Comparison of ENCODE assay signal across 8 cellular contexts in genomic region chr5:73945505-73945904, GRCh38.
DNase-seq lines count a peak whose midpoint lies in the region; ATAC-seq and TF ChIP-seq lines count a peak whose summit lies in the region.

No MANE protein-coding gene starts in this region.

- POLR2A ChIA-PET in activated CD4-positive, alpha-beta T cell treated with anti-CD3 and anti-CD28 coated beads, Interleukin-2, amount 10 ng/mL, durations not matched to agents 7 days and 5 days (lab: Charles Lee), result no interaction called here
- POLR2A ChIA-PET in naive thymus-derived CD4-positive, alpha-beta T cell (lab: Charles Lee), result no interaction called here
- POLR2A ChIA-PET in GM10248 (lab: Yijun Ruan, JAX), result no interaction called here

- WGBS in adrenal gland, 4 donors, result 90 to 96% (median 92%) methylated on average over 7 of the region's 7 CpGs

- no peak overlapping the region for H3K4me3 Mint-ChIP-seq in activated CD4-positive, alpha-beta T cell treated with anti-CD3 and anti-CD28 coated beads, Interleukin-2, amount 10 ng/mL, durations not matched to agents 7 days and 5 days
- H3K4me3 Mint-ChIP-seq in naive thymus-derived CD4-positive, alpha-beta T cell, result no peak overlapping the region

- TF ChIP-seq POLR2A in adrenal gland (IDR thresholded peaks at IDR 0.05), result no peak

- CTCF ChIA-PET in activated CD4-positive, alpha-beta T cell treated with anti-CD3 and anti-CD28 coated beads, Interleukin-2, amount 10 ng/mL, durations not matched to agents 7 days and 5 days (lab: Charles Lee), result no interaction called here
- CTCF ChIA-PET in naive thymus-derived CD4-positive, alpha-beta T cell (lab: Charles Lee), result no interaction called here
- CTCF ChIA-PET in GM10248 (lab: Yijun Ruan, JAX), result no interaction called here

- H3K27ac Mint-ChIP-seq in activated CD4-positive, alpha-beta T cell treated with anti-CD3 and anti-CD28 coated beads, Interleukin-2, amount 10 ng/mL, durations not matched to agents 7 days and 5 days, result no peak overlapping the region
- H3K27ac Mint-ChIP-seq in naive thymus-derived CD4-positive, alpha-beta T cell, result no peak overlapping the region

- no peak overlapping the region for H3K27ac ChIP-seq in naive thymus-derived CD4-positive, alpha-beta T cell (ENCODE audit: low read depth, low read length)
- H3K27ac ChIP-seq in adrenal gland, result no peak overlapping the region

- no peak for DNase-seq in AG09319 (ENCODE audit: extremely low read depth, low read depth)
- DNase-seq in H7, result peak; percentile 55
- DNase-seq in activated CD4-positive, alpha-beta T cell treated with anti-CD3 and anti-CD28 coated beads, Interleukin-2, amount 10 ng/mL, durations not matched to agents 7 days and 5 days, result peak; percentile 22
- DNase-seq in iPS-NIHi7 (ENCODE audit: extremely low spot score), result peak; percentile 43
- DNase-seq in naive thymus-derived CD4-positive, alpha-beta T cell, result no peak
- DNase-seq in GM10248 (ENCODE audit: extremely low spot score), result no peak
- DNase-seq in adrenal gland, result no peak

- H3K4me1 ChIP-seq in naive thymus-derived CD4-positive, alpha-beta T cell (ENCODE audit: control insufficient read depth in 2 of 2, insufficient read depth in 2 of 2, low read length in 2 of 2), result no peaks in the 10 kb centered on the region
- H3K4me1 ChIP-seq in adrenal gland (replicated peaks in 1 of 2), result no peaks in the 10 kb centered on the region

- no peaks in the 10 kb centered on the region for H3K9me3 Mint-ChIP-seq in activated CD4-positive, alpha-beta T cell treated with anti-CD3 and anti-CD28 coated beads, Interleukin-2, amount 10 ng/mL, durations not matched to agents 7 days and 5 days
- H3K9me3 Mint-ChIP-seq in naive thymus-derived CD4-positive, alpha-beta T cell, result peaks cover 0 to 18% (median 5%) of the 10 kb centered on the region in 11 donors

- no peaks in the 10 kb centered on the region for H3K4me1 Mint-ChIP-seq in activated CD4-positive, alpha-beta T cell treated with anti-CD3 and anti-CD28 coated beads, Interleukin-2, amount 10 ng/mL, durations not matched to agents 7 days and 5 days
- no peaks in the 10 kb centered on the region for H3K4me1 Mint-ChIP-seq in naive thymus-derived CD4-positive, alpha-beta T cell

- TF ChIP-seq CTCF in AG09319 (IDR thresholded peaks at IDR 0.05; ENCODE audit: low read depth, low read length) (peak; percentile 20), GM10248 (IDR thresholded peaks at IDR 0.05; ENCODE audit: control extremely low read depth, extremely low read depth, low read depth, missing control alignments) (no peak), adrenal gland (IDR thresholded peaks at IDR 0.05) (peak in 1 of 6 experiments; percentile 9)

- ATAC-seq in naive thymus-derived CD4-positive, alpha-beta T cell, result no peak
- ATAC-seq in HG03342 (IDR thresholded peaks at IDR 0.05; ENCODE audit: unreplicated experiment), result no peak

- H3K36me3 ChIP-seq in H7 (replicated peaks; ENCODE audit: control insufficient read depth, insufficient read depth, low read length) (no peaks in the 10 kb centered on the region), adrenal gland (replicated peaks in 1 of 2) (no peaks in the 10 kb centered on the region)
- H3K36me3 ChIP-seq in naive thymus-derived CD4-positive, alpha-beta T cell (ENCODE audit: control insufficient read depth in 2 of 3, insufficient read depth in 3 of 3, low read length in 3 of 3), result no peaks in the 10 kb centered on the region

- H3K9me3 ChIP-seq in naive thymus-derived CD4-positive, alpha-beta T cell (ENCODE audit: control insufficient read depth in 2 of 3, low read length in 3 of 3), result peaks cover 0 to 3% (median 0%) of the 10 kb centered on the region in 3 experiments
- H3K9me3 ChIP-seq in adrenal gland (replicated peaks in 1 of 3), result no peaks in the 10 kb centered on the region

- no peak overlapping the region for H3K4me3 ChIP-seq in H7 (ENCODE audit: insufficient read depth, low read depth, low read length)
- no peak overlapping the region for H3K4me3 ChIP-seq in naive thymus-derived CD4-positive, alpha-beta T cell (ENCODE audit: low read length)
- no peak overlapping the region for H3K4me3 ChIP-seq in adrenal gland

- peaks cover 10% of the 10 kb centered on the region for H3K27me3 Mint-ChIP-seq in activated CD4-positive, alpha-beta T cell treated with anti-CD3 and anti-CD28 coated beads, Interleukin-2, amount 10 ng/mL, durations not matched to agents 7 days and 5 days
- H3K27me3 Mint-ChIP-seq in naive thymus-derived CD4-positive, alpha-beta T cell, result peaks cover 11 to 31% (median 24%) of the 10 kb centered on the region in 5 donors

- no peaks in the 10 kb centered on the region for H3K27me3 ChIP-seq in H7 (ENCODE audit: control insufficient read depth, insufficient read depth, low read length)
- no peaks in the 10 kb centered on the region for H3K27me3 ChIP-seq in naive thymus-derived CD4-positive, alpha-beta T cell (ENCODE audit: control insufficient read depth in 2 of 2, insufficient read depth in 2 of 2, low read length in 2 of 2)
- H3K27me3 ChIP-seq in adrenal gland, result no peaks in the 10 kb centered on the region

- H3K36me3 Mint-ChIP-seq in activated CD4-positive, alpha-beta T cell treated with anti-CD3 and anti-CD28 coated beads, Interleukin-2, amount 10 ng/mL, durations not matched to agents 7 days and 5 days (ENCODE audit: low read depth), result no peaks in the 10 kb centered on the region
- H3K36me3 Mint-ChIP-seq in naive thymus-derived CD4-positive, alpha-beta T cell, result peaks cover 0 to 5% (median 5%) of the 10 kb centered on the region in 5 donors

- intact Hi-C loops in naive thymus-derived CD4-positive, alpha-beta T cell (cut with micrococcal nuclease), result no loop called here
- intact Hi-C loops in adrenal gland (cut with DNase I), result no loop called here

Comparison
In these comparisons a context has a peak if more than half of its experiments do, and no peak if none do; other contexts are left out.
1. DNase-seq: peak in H7 (single experiment), activated CD4-positive, alpha-beta T cell treated with anti-CD3 and anti-CD28 coated beads, Interleukin-2, amount 10 ng/mL, durations not matched to agents 7 days and 5 days (single experiment) and iPS-NIHi7 (single experiment); none in AG09319 (single experiment), naive thymus-derived CD4-positive, alpha-beta T cell (0 of 9), GM10248 (single experiment) and adrenal gland (0 of 7).